Comparison of ENCODE assay signal across 18 cellular contexts in genomic region chr6:49676671-49677281, GRCh38. TPM values are rescaled to one million over a fixed set of nuclear protein-coding genes. Genes with fewer than 3 reads are reported as not detected.
DNase-seq lines count a peak whose midpoint lies in the region; ATAC-seq and TF ChIP-seq lines count a peak whose summit lies in the region.
"Had no signal": no experiment of that assay in that cellular context is flagged by ENCODE, and none has a peak within 500 bp of the region (broad histone marks: within the 10 kb centered on the region; RNA-seq: fewer than 3 reads in every experiment).

No MANE protein-coding gene starts in this region.

- no peaks in the 10 kb centered on the region for H3K36me3 Mint-ChIP-seq in Calu3 (ENCODE audit: insufficient read depth, unreplicated experiment)
- H3K36me3 Mint-ChIP-seq: activated naive CD8-positive, alpha-beta T cell treated with anti-CD3 and anti-CD28 coated beads, Interleukin-2, amount 10 ng/mL, durations not matched to agents 7 days and 5 days had no signal

- no peak for ATAC-seq in GM18867 (IDR thresholded peaks at IDR 0.05; ENCODE audit: unreplicated experiment)
- no peak for ATAC-seq in HG02759 (IDR thresholded peaks at IDR 0.05; ENCODE audit: unreplicated experiment)
- ATAC-seq: activated CD8-positive, alpha-beta T cell treated with anti-CD3 and anti-CD28 coated beads for 36 hours; activated T-cell treated with anti-CD3 and anti-CD28 coated beads, Interleukin-2, amount 50 U/mL, for 72 hours had no signal

- peak overlapping the region; percentile 80 for H3K27ac Mint-ChIP-seq in Calu3 (ENCODE audit: unreplicated experiment)
- H3K27ac Mint-ChIP-seq: activated CD8-positive, alpha-beta T cell treated with anti-CD3 and anti-CD28 coated beads for 36 hours; activated naive CD8-positive, alpha-beta T cell treated with anti-CD3 and anti-CD28 coated beads, Interleukin-2, amount 10 ng/mL, durations not matched to agents 7 days and 5 days; activated T-cell treated with anti-CD3 and anti-CD28 coated beads, Interleukin-2, amount 50 U/mL, for 72 hours; stimulated activated naive CD8-positive, alpha-beta T cell treated with anti-CD3 and anti-CD28 coated beads, Interleukin-15, Interleukin-2, amounts not matched to agents 100 ng/mL and 50 ng/mL, for 24 hours had no signal

- H3K27me3 Mint-ChIP-seq in Calu3 (ENCODE audit: unreplicated experiment), result no peaks in the 10 kb centered on the region
- H3K27me3 Mint-ChIP-seq: activated CD8-positive, alpha-beta T cell treated with anti-CD3 and anti-CD28 coated beads for 36 hours; activated naive CD8-positive, alpha-beta T cell treated with anti-CD3 and anti-CD28 coated beads, Interleukin-2, amount 10 ng/mL, durations not matched to agents 7 days and 5 days; stimulated activated naive CD8-positive, alpha-beta T cell treated with anti-CD3 and anti-CD28 coated beads, Interleukin-15, Interleukin-2, amounts not matched to agents 100 ng/mL and 50 ng/mL, for 24 hours had no signal

- BruUV-seq in Calu3 (replicated peaks; lab: Mats Ljungman, UMichigan), result no TSS peak

- peaks cover 2% of the 10 kb centered on the region for H3K9me3 Mint-ChIP-seq in Calu3 (ENCODE audit: low read depth, unreplicated experiment)
- H3K9me3 Mint-ChIP-seq: activated naive CD8-positive, alpha-beta T cell treated with anti-CD3 and anti-CD28 coated beads, Interleukin-2, amount 10 ng/mL, durations not matched to agents 7 days and 5 days; stimulated activated naive CD8-positive, alpha-beta T cell treated with anti-CD3 and anti-CD28 coated beads, Interleukin-15, Interleukin-2, amounts not matched to agents 100 ng/mL and 50 ng/mL, for 24 hours had no signal

- peak overlapping the region; percentile 32 for H3K4me3 Mint-ChIP-seq in Calu3 (ENCODE audit: low read depth, unreplicated experiment)
- H3K4me3 Mint-ChIP-seq: activated CD8-positive, alpha-beta T cell treated with anti-CD3 and anti-CD28 coated beads for 36 hours; activated naive CD8-positive, alpha-beta T cell treated with anti-CD3 and anti-CD28 coated beads, Interleukin-2, amount 10 ng/mL, durations not matched to agents 7 days and 5 days; activated T-cell treated with anti-CD3 and anti-CD28 coated beads, Interleukin-2, amount 50 U/mL, for 72 hours; stimulated activated naive CD8-positive, alpha-beta T cell treated with anti-CD3 and anti-CD28 coated beads, Interleukin-15, Interleukin-2, amounts not matched to agents 100 ng/mL and 50 ng/mL, for 24 hours had no signal

- CTCF ChIA-PET in Calu3 (lab: Charles Lee), result interaction anchor here (0.5 to 1.5 kb wide), 5 partner anchors 8 to 1896 kb away, joined by 3 to 7 read pairs (median 4); no protein-coding TSS in a partner anchor

- intact Hi-C loops in Calu3 (cut with micrococcal nuclease; ENCODE audit: unreplicated experiment), result loop anchor here (2.0 to 5.0 kb wide), 3 partner anchors 54 to 166 kb away; partner anchors contain the start of gene CRISP3

- DNase-seq in Calu3 (peak; percentile 42), LHCN-M2 (ENCODE audit: low read depth) (peak; percentile 31), astrocyte of the hippocampus (ENCODE audit: low read depth, low spot score) (peak; percentile 1), iris pigment epithelial cell (ENCODE audit: low read depth) (peak; percentile 69), GM10266 (ENCODE audit: extremely low spot score) (no peak), NCI-H2081 treated with DMSO at 0.1 percent for 48 hours (lab: John Stamatoyannopoulos, UW) (no peak)
- DNase-seq: activated CD8-positive, alpha-beta T cell treated with anti-CD3 and anti-CD28 coated beads for 36 hours; activated naive CD8-positive, alpha-beta T cell treated with anti-CD3 and anti-CD28 coated beads, Interleukin-2, amount 10 ng/mL, durations not matched to agents 7 days and 5 days; activated T-cell treated with anti-CD3 and anti-CD28 coated beads, Interleukin-2, amount 50 U/mL, for 72 hours; GF-D8; head of caudate nucleus; NCI-H1930; NCI-H524 treated with DMSO at 0.1 percent for 48 hours; uterus had no signal

- peaks cover 29% of the 10 kb centered on the region for H3K4me1 Mint-ChIP-seq in Calu3 (ENCODE audit: low read depth, unreplicated experiment)
- H3K4me1 Mint-ChIP-seq: activated naive CD8-positive, alpha-beta T cell treated with anti-CD3 and anti-CD28 coated beads, Interleukin-2, amount 10 ng/mL, durations not matched to agents 7 days and 5 days had no signal

- TF ChIP-seq CTCF in Calu3 (IDR thresholded peaks at IDR 0.05; ENCODE audit: unreplicated experiment) (no peak), GM10266 (IDR thresholded peaks at IDR 0.05; ENCODE audit: control insufficient read depth, insufficient read depth, low read depth, missing control alignments) (no peak)

RNA-seq across cellular contexts. Expression of gene CRISP2, which starts 36.6 kb away (rescaled TPM):
- not detected in 2 replicates for total RNA-seq in Calu3 (2022)
- total RNA-seq in LHCN-M2 (2014; rRNA removed), result not detected in 2 replicates
- polyA plus RNA-seq in LHCN-M2 (2012), result not detected
- total RNA-seq: activated CD8-positive, alpha-beta T cell treated with anti-CD3 and anti-CD28 coated beads for 36 hours; activated naive CD8-positive, alpha-beta T cell treated with anti-CD3 and anti-CD28 coated beads, Interleukin-2, amount 10 ng/mL, durations not matched to agents 7 days and 5 days; activated T-cell treated with anti-CD3 and anti-CD28 coated beads, Interleukin-2, amount 50 U/mL, for 72 hours; uterus had no signal
- polyA plus RNA-seq: keratinocyte had no signal

RNA-seq across cellular contexts. Expression of gene RHAG, which starts 40.1 kb away (rescaled TPM):
- total RNA-seq in Calu3 (2022), result not detected in 2 replicates
- not detected in 2 replicates for total RNA-seq in LHCN-M2 (2014; rRNA removed)
- not detected for polyA plus RNA-seq in LHCN-M2 (2012)
- total RNA-seq: activated CD8-positive, alpha-beta T cell treated with anti-CD3 and anti-CD28 coated beads for 36 hours; activated naive CD8-positive, alpha-beta T cell treated with anti-CD3 and anti-CD28 coated beads, Interleukin-2, amount 10 ng/mL, durations not matched to agents 7 days and 5 days; activated T-cell treated with anti-CD3 and anti-CD28 coated beads, Interleukin-2, amount 50 U/mL, for 72 hours had no signal
- polyA plus RNA-seq: keratinocyte had no signal

Comparison
In these comparisons a context has a peak if more than half of its experiments do, and no peak if none do; other contexts are left out.
1. DNase-seq: peak in Calu3 (single experiment), LHCN-M2 (single experiment), astrocyte of the hippocampus (single experiment) and iris pigment epithelial cell (single experiment); none in GM10266 (single experiment) and NCI-H2081 treated with DMSO at 0.1 percent for 48 hours (single experiment).